Comparison of ENCODE assay signal across 8 cellular contexts in genomic region chr5:127352068-127352467, GRCh38.
"Had no signal": no experiment of that assay in that cellular context is flagged by ENCODE, and none has a peak within 500 bp of the region (broad histone marks: within the 10 kb centered on the region; RNA-seq: fewer than 3 reads in every experiment).

No MANE protein-coding gene starts in this region.

- H3K27ac ChIP-seq: HL-60, KMS-11 had no signal

- H3K4me2 ChIP-seq: GM23338, KMS-11 had no signal

- H3K9me3 Mint-ChIP-seq: GM23338, H9, IgD-negative memory B cell had no signal

- H3K4me1 Mint-ChIP-seq: IgD-negative memory B cell had no signal

- H3K27ac Mint-ChIP-seq: GM23338, IgD-negative memory B cell had no signal

- FAIRE-seq: H1, H54 had no signal

- H3K4me3 ChIP-seq: GM23338 had no signal

- ATAC-seq: GM23338 had no signal

- DNase-seq: H9, Karpas-422 had no signal

- H3K36me3 Mint-ChIP-seq: IgD-negative memory B cell had no signal

- H3K9ac ChIP-seq: KMS-11 had no signal

- H3K4me3 Mint-ChIP-seq: GM23338, H9, IgD-negative memory B cell had no signal

- H2AFZ ChIP-seq: GM23338 had no signal
